10 cellular contexts compared by ENCODE assay signal in genomic region chr16:68658258-68658973, GRCh38. TPM values are rescaled to one million over a fixed set of nuclear protein-coding genes. Genes with fewer than 3 reads are reported as not detected.
A peak's percentile ranks its signal among the peaks of the same experiment; 100 is the strongest.
DNase-seq lines count a peak whose midpoint lies in the region; ATAC-seq and TF ChIP-seq lines count a peak whose summit lies in the region.
"Had no signal": no experiment of that assay in that cellular context is flagged by ENCODE, and none has a peak within 500 bp of the region (broad histone marks: within the 10 kb centered on the region; RNA-seq: fewer than 3 reads in every experiment).

No MANE protein-coding gene starts in this region.

- no peak overlapping the region for H3K27ac ChIP-seq in Karpas-422 (ENCODE audit: low read length)
- no peak overlapping the region for H3K27ac ChIP-seq in ascending aorta

- no peak overlapping the region for H2AFZ ChIP-seq in Karpas-422 (ENCODE audit: low read length)

- no peaks in the 10 kb centered on the region for H3K4me1 ChIP-seq in Karpas-422 (ENCODE audit: low read length)
- peaks cover 4% of the 10 kb centered on the region for H3K4me1 ChIP-seq in mucosa of descending colon (ENCODE audit: low read depth)
- H3K4me1 ChIP-seq in ascending aorta = no peaks in the 10 kb centered on the region

- H3K9ac ChIP-seq in Karpas-422 (ENCODE audit: low read length) = no peak overlapping the region

- H3K27me3 ChIP-seq in Karpas-422 (ENCODE audit: low read length) (no peaks in the 10 kb centered on the region), ascending aorta (no peaks in the 10 kb centered on the region)

- peak; percentile 90 for ATAC-seq in mucosa of descending colon

- H3K36me3 ChIP-seq in Karpas-422 (ENCODE audit: insufficient read depth, low read length) = no peaks in the 10 kb centered on the region
- no peaks in the 10 kb centered on the region for H3K36me3 ChIP-seq in mucosa of descending colon (ENCODE audit: low read depth)
- no peaks in the 10 kb centered on the region for H3K36me3 ChIP-seq in ascending aorta

- intact Hi-C loops in mucosa of descending colon (cut with DNase I, micrococcal nuclease) (no loop called here), ascending aorta (cut with DNase I) (no loop called here)

- no peaks in the 10 kb centered on the region for H4K20me1 ChIP-seq in Karpas-422 (ENCODE audit: insufficient read depth, low read depth, low read length)

- no peaks in the 10 kb centered on the region for H3K9me3 ChIP-seq in Karpas-422 (ENCODE audit: low read length)
- H3K9me3 ChIP-seq in mucosa of descending colon = no peaks in the 10 kb centered on the region
- H3K9me3 ChIP-seq in ascending aorta = no peaks in the 10 kb centered on the region

- H3K4me2 ChIP-seq in Karpas-422 (ENCODE audit: low read depth, low read length, poor library complexity, severe bottlenecking) = no peak overlapping the region

- H3K79me2 ChIP-seq in Karpas-422 (ENCODE audit: low read length) = no peaks in the 10 kb centered on the region

- H3K9me2 ChIP-seq in Karpas-422 (replicated peaks; ENCODE audit: insufficient read depth, low read length) = no peaks in the 10 kb centered on the region

- H3K4me3 ChIP-seq in Karpas-422 (ENCODE audit: low read length) = no peak overlapping the region
- no peak overlapping the region for H3K4me3 ChIP-seq in mucosa of descending colon
- H3K4me3 ChIP-seq in ascending aorta = no peak overlapping the region

- DNase-seq in AG09319 (ENCODE audit: extremely low read depth, low read depth) (peak; percentile 16), Karpas-422 (peak; percentile 7), dedifferentiated amniotic fluid mesenchymal stem cell (ENCODE audit: extremely low spot score) (peak; percentile 58), mucosa of descending colon (peak in 1 of 3 donors; percentile 35), 8988T (no peak), ascending aorta (ENCODE audit: low spot score in 2 of 2) (no peak), AML-193 (lab: John Stamatoyannopoulos, UW) (no peak), retina (no peak)
- DNase-seq: NCI-H1092 treated with DMSO at 0.1 percent for 48 hours, Right ventricle myocardium superior had no signal

- TF ChIP-seq CTCF in AG09319 (IDR thresholded peaks at IDR 0.05; ENCODE audit: low read depth, low read length) (no peak), mucosa of descending colon (IDR thresholded peaks at IDR 0.05) (no peak), ascending aorta (IDR thresholded peaks at IDR 0.05) (no peak)

RNA-seq across cellular contexts. Expression of gene CDH3, which starts 13.3 kb away (rescaled TPM):
- total RNA-seq in Karpas-422 (2014; rRNA removed; shearing (Covaris generic); ENCODE audit: low replicate concordance) = 0.97 TPM in 1 of 2 replicates, not detected in the other
- total RNA-seq in mucosa of descending colon (under 1 TPM; 0.22 to 0.77 (median 0.38) TPM), ascending aorta (not detected)
- total RNA-seq: Right ventricle myocardium superior had no signal

Comparison
In these comparisons a context has a peak if more than half of its experiments do, and no peak if none do; other contexts are left out.
1. DNase-seq: peak in AG09319 (single experiment), Karpas-422 (single experiment) and dedifferentiated amniotic fluid mesenchymal stem cell (single experiment); none in 8988T (single experiment), ascending aorta (0 of 2), AML-193 (0 of 2) and retina (single experiment).